9 cellular contexts compared by ENCODE assay signal in genomic region chr5:138874771-138875628, GRCh38. TPM values are rescaled to one million over a fixed set of nuclear protein-coding genes. Genes with fewer than 3 reads are reported as not detected.
A peak's percentile ranks its signal among the peaks of the same experiment; 100 is the strongest.
DNase-seq lines count a peak whose midpoint lies in the region; ATAC-seq and TF ChIP-seq lines count a peak whose summit lies in the region.
"Had no signal": no experiment of that assay in that cellular context is flagged by ENCODE, and none has a peak within 500 bp of the region (broad histone marks: within the 10 kb centered on the region; RNA-seq: fewer than 3 reads in every experiment).

TSS of gene LRRTM2 (minus strand) at chr5:138875335. CDS start at chr5:138874911, 424 bp downstream.

- H3K27me3 ChIP-seq in gastrocnemius medialis (no peaks in the 10 kb centered on the region), aorta (ENCODE audit: control insufficient read depth in 1 of 2, insufficient read depth in 2 of 2, low read length in 1 of 2) (no peaks in the 10 kb centered on the region)

- H3K36me3 Mint-ChIP-seq in glutamatergic neuron (ENCODE audit: unreplicated experiment), result no peaks in the 10 kb centered on the region

- TF ChIP-seq CTCF in glutamatergic neuron (IDR thresholded peaks at IDR 0.05; ENCODE audit: partially characterized antibody, unreplicated experiment) (no peak), gastrocnemius medialis (IDR thresholded peaks at IDR 0.05 in 4 of 5, conservative IDR thresholded peaks at IDR 0.05 in 1 of 5) (no peak)

- H3K4me3 ChIP-seq in gastrocnemius medialis (peak within 1 kb of the TSS in 3 of 4 donors; percentile 11 to 18 (median 16)), aorta (ENCODE audit: low read length in 2 of 2) (no peak within 1 kb of the TSS)

- peaks cover 42 to 59% of the 10 kb centered on the region in 2 donors for H3K4me1 ChIP-seq in gastrocnemius medialis
- peaks cover 8 to 9% of the 10 kb centered on the region in 2 donors for H3K4me1 ChIP-seq in aorta (ENCODE audit: control insufficient read depth in 1 of 2, insufficient read depth in 2 of 2, low read length in 2 of 2)

- in situ Hi-C loops in gastrocnemius medialis (cut with MboI; ENCODE audit: low sequenced_read_pairs in 4 of 4), result no loop called here

- H3K27me3 Mint-ChIP-seq in glutamatergic neuron (ENCODE audit: unreplicated experiment), result peaks cover 5% of the 10 kb centered on the region

- 48 to 55% methylated on average over 18 of the region's 18 CpGs for WGBS in aorta, 2 donors

- H3K4me1 Mint-ChIP-seq in glutamatergic neuron (ENCODE audit: low read depth, unreplicated experiment), result peaks cover 51% of the 10 kb centered on the region

- peak within 1 kb of the TSS; percentile 88 for H3K4me3 Mint-ChIP-seq in glutamatergic neuron (ENCODE audit: unreplicated experiment)
- H3K4me3 Mint-ChIP-seq: stimulated activated naive CD8-positive, alpha-beta T cell treated with anti-CD3 and anti-CD28 coated beads, Interleukin-15, Interleukin-2, amounts not matched to agents 100 ng/mL and 50 ng/mL, for 24 hours had no signal

- H3K9me3 ChIP-seq in gastrocnemius medialis, result no peaks in the 10 kb centered on the region
- H3K9me3 ChIP-seq in aorta (ENCODE audit: control insufficient read depth, low read length), result no peaks in the 10 kb centered on the region

- peaks cover 8% of the 10 kb centered on the region for H3K9me3 Mint-ChIP-seq in glutamatergic neuron (ENCODE audit: unreplicated experiment)
- H3K9me3 Mint-ChIP-seq: stimulated activated naive CD8-positive, alpha-beta T cell treated with anti-CD3 and anti-CD28 coated beads, Interleukin-15, Interleukin-2, amounts not matched to agents 100 ng/mL and 50 ng/mL, for 24 hours had no signal

- no peaks in the 10 kb centered on the region for H3K36me3 ChIP-seq in gastrocnemius medialis
- no peaks in the 10 kb centered on the region for H3K36me3 ChIP-seq in aorta (ENCODE audit: control insufficient read depth in 1 of 2, insufficient read depth in 2 of 2, low read length in 1 of 2)

- TF ChIP-seq POLR2A in gastrocnemius medialis (IDR thresholded peaks at IDR 0.05), result no peak

- no peak for ATAC-seq in gastrocnemius medialis
- no peak for ATAC-seq in aorta (ENCODE audit: low FRiP score)
- ATAC-seq in HG02571 (IDR thresholded peaks at IDR 0.05; ENCODE audit: unreplicated experiment), result no peak

- DNase-seq in H4 (ENCODE audit: low spot score) (peak; percentile 88), amniotic epithelial cell (ENCODE audit: low read depth) (peak; percentile 87), glutamatergic neuron (peak; percentile 52), gastrocnemius medialis (no peak), aorta (no peak)
- no peak for DNase-seq in activated CD8-positive, alpha-beta memory T cell treated with anti-CD3 and anti-CD28 coated beads, Interleukin-2, amount 50 U/mL, for 4 hours
- DNase-seq in stimulated activated CD4-positive, alpha-beta T cell treated with anti-CD3 and anti-CD28 coated beads, Interleukin-12 subunit alpha, Interleukin-12 subunit beta, amount 100 ng/mL, for 4 hours, result no peak

- intact Hi-C loops in gastrocnemius medialis (cut with DNase I; ENCODE audit: low total_unique reads) (no loop called here), aorta (cut with DNase I) (no loop called here)

- peak within 1 kb of the TSS; percentile 97 for H3K27ac Mint-ChIP-seq in glutamatergic neuron (ENCODE audit: unreplicated experiment)
- H3K27ac Mint-ChIP-seq: stimulated activated naive CD8-positive, alpha-beta T cell treated with anti-CD3 and anti-CD28 coated beads, Interleukin-15, Interleukin-2, amounts not matched to agents 100 ng/mL and 50 ng/mL, for 24 hours had no signal

- H3K27ac ChIP-seq in gastrocnemius medialis (no peak within 1 kb of the TSS), aorta (ENCODE audit: low read depth in 1 of 2, low read length in 2 of 2) (no peak within 1 kb of the TSS)

RNA-seq across cellular contexts. Expression of gene LRRTM2, which starts in this region (rescaled TPM):
- 1.2 and 3.4 TPM in 2 replicates for total RNA-seq in H4 (2014; rRNA removed; shearing (Covaris generic))
- total RNA-seq in glutamatergic neuron (ENCODE audit: unreplicated experiment) (28.9 TPM), gastrocnemius medialis (under 1 TPM; 0.05 to 0.49 (median 0.24) TPM), aorta (under 1 TPM; 0.24 to 0.36 TPM)
- polyA plus RNA-seq in aorta, result under 1 TPM in 1 of 2 donors, not detected in 1; 0.31 TPM

Comparison
In these comparisons a context has a peak if more than half of its experiments do, and no peak if none do; other contexts are left out.
1. DNase-seq: peak in H4 (single experiment), amniotic epithelial cell (single experiment) and glutamatergic neuron (single experiment); none in gastrocnemius medialis (0 of 2), aorta (0 of 2), activated CD8-positive, alpha-beta memory T cell treated with anti-CD3 and anti-CD28 coated beads, Interleukin-2, amount 50 U/mL, for 4 hours (single experiment) and stimulated activated CD4-positive, alpha-beta T cell treated with anti-CD3 and anti-CD28 coated beads, Interleukin-12 subunit alpha, Interleukin-12 subunit beta, amount 100 ng/mL, for 4 hours (single experiment).
2. H3K4me3 ChIP-seq: peak in gastrocnemius medialis (3 of 4); none in aorta (0 of 2).